In genomic region chr19:45499196-45500180, GRCh38 we compare ENCODE assay signal across 6 cellular contexts. TPM values are rescaled to one million over a fixed set of nuclear protein-coding genes. Genes with fewer than 3 reads are reported as not detected.
DNase-seq lines count a peak whose midpoint lies in the region; ATAC-seq and TF ChIP-seq lines count a peak whose summit lies in the region.

No MANE protein-coding gene starts in this region.

- H3K9ac ChIP-seq in fibroblast of lung (ENCODE audit: insufficient read depth, low read length): no peak overlapping the region

- peaks cover 2% of the 10 kb centered on the region; the same call in 1 of the 2 replicates for H4K20me1 ChIP-seq in GM23338 (replicated peaks; ENCODE audit: insufficient read depth)
- no peaks in the 10 kb centered on the region for H4K20me1 ChIP-seq in fibroblast of lung (ENCODE audit: control insufficient read depth, extremely low read depth, insufficient read depth, low read length)

- H3K27me3 Mint-ChIP-seq in GM23338 (ENCODE audit: insufficient read depth, low read depth, poor library complexity): peaks cover 29% of the 10 kb centered on the region

- H3K79me2 ChIP-seq in GM23338 (replicated peaks; ENCODE audit: insufficient read depth) (no peaks in the 10 kb centered on the region), fibroblast of lung (ENCODE audit: control insufficient read depth, insufficient read depth, low read length) (no peaks in the 10 kb centered on the region)

- H2AFZ ChIP-seq in GM23338 (no peak overlapping the region; the same call in 1 of the 2 replicates), fibroblast of lung (ENCODE audit: low read length) (no peak overlapping the region)

- H3K27ac ChIP-seq in GM23338 (ENCODE audit: low read depth): no peak overlapping the region
- no peak overlapping the region for H3K27ac ChIP-seq in fibroblast of lung (ENCODE audit: insufficient read depth, low read length)

- no peaks in the 10 kb centered on the region for H3K9me2 ChIP-seq in GM23338 (ENCODE audit: insufficient read depth)

- DNase-seq in GM23338 (ENCODE audit: low spot score) (peak; percentile 100), T-helper 22 cell (ENCODE audit: low read depth) (peak; percentile 48), fibroblast of lung (ENCODE audit: low read depth in 2 of 2) (no peak)
- peak in 2 of 3 experiments; percentile 44 to 64 for DNase-seq in stimulated activated CD4-positive, alpha-beta T cell treated with anti-CD3 and anti-CD28 coated beads, TNF-alpha, amount 100 ng/mL, for 4 hours (ENCODE audit: low read depth in 3 of 3)

- H3K9me3 Mint-ChIP-seq in GM23338: no peaks in the 10 kb centered on the region

- no peaks in the 10 kb centered on the region for H3K9me3 ChIP-seq in fibroblast of lung (ENCODE audit: control insufficient read depth, insufficient read depth, low read depth, low read length)

- ATAC-seq in GM23338: peak; percentile 61
- ATAC-seq in GM18511 (IDR thresholded peaks at IDR 0.05; ENCODE audit: unreplicated experiment): no peak
- no peak for ATAC-seq in GM21786 (IDR thresholded peaks at IDR 0.05; ENCODE audit: unreplicated experiment)

- H3K27ac Mint-ChIP-seq in GM23338: no peak overlapping the region

- H3K4me3 Mint-ChIP-seq in GM23338: peak overlapping the region; percentile 73

- no peaks in the 10 kb centered on the region for H3K36me3 Mint-ChIP-seq in GM23338 (ENCODE audit: low read depth)

- peaks cover 15% of the 10 kb centered on the region; the same call in 1 of the 2 replicates for H3K27me3 ChIP-seq in GM23338 (ENCODE audit: insufficient read depth)
- H3K27me3 ChIP-seq in fibroblast of lung (ENCODE audit: control insufficient read depth, insufficient read depth, low read length): no peaks in the 10 kb centered on the region

- TF ChIP-seq CTCF in GM23338 (conservative IDR thresholded peaks at IDR 0.05; ENCODE audit: low read depth in 2 of 2): no peak
- no peak for TF ChIP-seq CTCF in fibroblast of lung (conservative IDR thresholded peaks at IDR 0.05 in 1 of 2, IDR thresholded peaks at IDR 0.05 in 1 of 2; ENCODE audit: low read depth in 1 of 2, low read length in 2 of 2)

- peaks cover 10% of the 10 kb centered on the region for H3F3A ChIP-seq in GM23338 (replicated peaks; ENCODE audit: low read depth)

- H3K4me3 ChIP-seq in GM23338 (peak overlapping the region; percentile 59), fibroblast of lung (replicated peaks in 1 of 4; ENCODE audit: control extremely low read depth in 1 of 4, insufficient read depth in 1 of 4, low read depth in 3 of 4, low read length in 4 of 4) (peak overlapping the region in 2 of 4 experiments; percentile 14 to 17)

- H3K36me3 ChIP-seq in GM23338 (ENCODE audit: insufficient read depth) (no peaks in the 10 kb centered on the region), fibroblast of lung (ENCODE audit: control insufficient read depth, insufficient read depth, low read length) (no peaks in the 10 kb centered on the region)

- H3K4me1 Mint-ChIP-seq in GM23338: peaks cover 43% of the 10 kb centered on the region

- H3K4me2 ChIP-seq in GM23338: peak overlapping the region; percentile 78
- peak overlapping the region; percentile 51 for H3K4me2 ChIP-seq in fibroblast of lung (ENCODE audit: extremely low read depth, insufficient read depth, low read length)

- H3K4me1 ChIP-seq in GM23338 (ENCODE audit: insufficient read depth) (peaks cover 19% of the 10 kb centered on the region; the same call in 1 of the 2 replicates), fibroblast of lung (ENCODE audit: control insufficient read depth, extremely low read depth, insufficient read depth, low read length) (peaks cover 9% of the 10 kb centered on the region)

TF ChIP-seq in GM23338, 12 proteins besides CTCF, POLR2A, EP300 and RAD21 (continues in another document):
- no peak for TF ChIP-seq ZNF462 (CRISPR knock-in tag; IDR thresholded peaks at IDR 0.05)

RNA-seq across cellular contexts. Expression of gene PPM1N, which starts 1.2 kb away (rescaled TPM):
- 9.6 and 15.2 TPM in 2 replicates for total RNA-seq in GM23338 (2014; rRNA removed; shearing (Covaris generic))
- polyA plus RNA-seq in GM23338 (2016; fragmentation: Nextera tagmentation; extraction: Ambion mirVana) (25.1 and 30.1 TPM in 2 replicates), fibroblast of lung (2.3 and 2.6 TPM in 2 replicates)
- 1.8 and 2.8 TPM in 2 replicates for total RNA-seq in fibroblast of lung
- polyA plus RNA-seq in fibroblast of lung (2012): 3.1 and 3.2 TPM in 2 replicates
- polyA minus RNA-seq in fibroblast of lung (ENCODE audit: low replicate concordance): not detected in 2 replicates

RNA-seq across cellular contexts. Expression of gene RTN2, which starts 2.6 kb away (rescaled TPM):
- 22.8 and 32.1 TPM in 2 replicates for total RNA-seq in GM23338 (2014; rRNA removed; shearing (Covaris generic))
- polyA plus RNA-seq in GM23338 (2016; fragmentation: Nextera tagmentation; extraction: Ambion mirVana) (7.0 and 8.6 TPM in 2 replicates), fibroblast of lung (8.9 and 11.7 TPM in 2 replicates)
- 5.1 and 7.9 TPM in 2 replicates for total RNA-seq in fibroblast of lung
- 19.8 and 23.8 TPM in 2 replicates for polyA plus RNA-seq in fibroblast of lung (2012)
- polyA minus RNA-seq in fibroblast of lung (ENCODE audit: low replicate concordance): 15.0 and 45.2 TPM in 2 replicates

RNA-seq across cellular contexts. Expression of gene VASP, which starts 7.8 kb away (rescaled TPM):
- total RNA-seq in GM23338 (2014; rRNA removed; shearing (Covaris generic)): 146 and 147 TPM in 2 replicates
- polyA plus RNA-seq in GM23338 (2016; fragmentation: Nextera tagmentation; extraction: Ambion mirVana) (60.3 and 68.3 TPM in 2 replicates), fibroblast of lung (62.3 and 67.9 TPM in 2 replicates)
- total RNA-seq in fibroblast of lung: 33.1 and 40.3 TPM in 2 replicates
- 74.5 and 87.1 TPM in 2 replicates for polyA plus RNA-seq in fibroblast of lung (2012)
- polyA minus RNA-seq in fibroblast of lung (ENCODE audit: low replicate concordance): 70.0 and 82.2 TPM in 2 replicates

RNA-seq across cellular contexts. Expression of gene FOSB, which starts 31.7 kb away (rescaled TPM):
- 0.89 and 1.9 TPM in 2 replicates for total RNA-seq in GM23338 (2014; rRNA removed; shearing (Covaris generic))
- 0.55 and 0.77 TPM in 2 replicates for polyA plus RNA-seq in GM23338 (2016; fragmentation: Nextera tagmentation; extraction: Ambion mirVana)
- total RNA-seq in fibroblast of lung: 9.5 and 24.9 TPM in 2 replicates
- polyA plus RNA-seq in fibroblast of lung: 2.8 and 48.6 TPM in 2 replicates
- 4.6 and 43.1 TPM in 2 replicates for polyA plus RNA-seq in fibroblast of lung (2012)
- polyA minus RNA-seq in fibroblast of lung (ENCODE audit: low replicate concordance): 20.3 and 218 TPM in 2 replicates

Comparison
In these comparisons a context has a peak if more than half of its experiments do, and no peak if none do; other contexts are left out.
1. DNase-seq: peak in GM23338 (single experiment), T-helper 22 cell (single experiment) and stimulated activated CD4-positive, alpha-beta T cell treated with anti-CD3 and anti-CD28 coated beads, TNF-alpha, amount 100 ng/mL, for 4 hours (2 of 3); none in fibroblast of lung (0 of 2).